In the genomic region with DNA sequence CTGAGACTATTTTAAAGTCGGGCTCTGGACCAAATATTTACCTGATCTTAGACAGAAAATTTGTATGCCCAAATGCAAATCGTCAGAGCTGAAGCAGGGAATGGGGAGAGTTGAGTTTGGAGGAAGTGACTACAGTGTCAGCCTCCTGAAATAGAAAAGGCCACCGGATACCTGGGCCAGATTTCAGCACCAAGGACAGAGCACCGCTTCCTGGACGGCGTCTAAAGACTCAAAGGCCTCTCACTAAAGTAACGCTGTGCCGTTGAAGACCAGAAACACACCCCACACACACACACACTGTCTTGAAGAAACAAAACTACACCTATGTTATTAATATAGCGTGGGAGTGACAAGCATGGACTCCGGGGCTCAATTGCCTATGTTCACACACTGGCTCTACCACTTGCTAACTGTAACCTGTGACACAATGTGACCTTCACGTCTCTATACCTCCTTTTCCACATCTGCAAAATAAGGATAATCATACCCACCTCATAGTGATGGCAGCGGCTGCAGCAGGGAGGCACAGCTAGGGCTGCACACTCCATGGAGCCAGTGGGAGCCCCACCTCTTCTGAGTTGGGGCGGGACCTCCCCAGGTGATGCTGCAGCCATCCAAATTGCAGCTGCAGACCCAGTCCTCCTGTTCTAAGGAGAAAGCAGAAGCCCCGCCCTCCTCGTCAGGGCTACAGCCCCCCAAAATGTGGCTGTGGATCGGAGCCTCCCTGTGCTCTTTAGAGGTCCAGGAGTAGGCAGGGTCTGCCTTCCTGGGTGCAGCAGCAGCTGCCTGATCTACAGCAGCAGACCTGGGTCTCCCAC, we compare ENCODE assay signal across 8 cellular contexts. TPM values are rescaled to one million over a fixed set of nuclear protein-coding genes. Genes with fewer than 3 reads are reported as not detected.
A peak's percentile ranks its signal among the peaks of the same experiment; 100 is the strongest.
DNase-seq lines count a peak whose midpoint lies in the region; ATAC-seq and TF ChIP-seq lines count a peak whose summit lies in the region.

No MANE protein-coding gene starts in this region.

- no peak overlapping the region for H3K18ac ChIP-seq in trophoblast cell (ENCODE audit: low read length)

- no peak overlapping the region for H2AFZ ChIP-seq in trophoblast cell (ENCODE audit: insufficient read depth, low read length, poor library complexity)

- no peak overlapping the region for H3K4me3 ChIP-seq in Jurkat, Clone E6-1 (ENCODE audit: low read length)
- no peak overlapping the region for H3K4me3 ChIP-seq in trophoblast cell (ENCODE audit: low read depth, low read length)

- no CpG with 5 or more reads among the region's 16 CpGs for WGBS in trophoblast cell (ENCODE audit: extremely low coverage, insufficient coverage, insufficient read length)

- no peaks in the 10 kb centered on the region for H3K4me1 ChIP-seq in trophoblast cell (ENCODE audit: control insufficient read depth in 1 of 2, insufficient read depth in 2 of 2, low read length in 2 of 2)

- H2BK5ac ChIP-seq in trophoblast cell (ENCODE audit: low read depth, low read length, poor library complexity), result no peak overlapping the region

- H3K9me3 Mint-ChIP-seq in endothelial cell (ENCODE audit: unreplicated experiment), result no peaks in the 10 kb centered on the region

- H3K4ac ChIP-seq in trophoblast cell (ENCODE audit: low read depth, low read length), result no peak overlapping the region

- no peak overlapping the region for H3K9ac ChIP-seq in trophoblast cell (ENCODE audit: low read length)

- no peak overlapping the region for H3K23ac ChIP-seq in trophoblast cell (ENCODE audit: low read length)

- no peaks in the 10 kb centered on the region for H3K79me1 ChIP-seq in trophoblast cell (ENCODE audit: low read length)

- no peak overlapping the region for H2AK5ac ChIP-seq in trophoblast cell (ENCODE audit: low read length)

- H3K9me3 ChIP-seq in trophoblast cell (ENCODE audit: insufficient read depth, low read depth, low read length), result peaks cover 2% of the 10 kb centered on the region

- no peaks in the 10 kb centered on the region for H3K36me3 ChIP-seq in trophoblast cell (ENCODE audit: control insufficient read depth in 1 of 2, insufficient read depth in 2 of 2, low read length in 2 of 2)

- no peak overlapping the region for H2BK120ac ChIP-seq in trophoblast cell (ENCODE audit: insufficient read depth, low read length, poor library complexity)

- no peak overlapping the region for H3K27ac ChIP-seq in trophoblast cell (ENCODE audit: low read depth, low read length)

- no peak overlapping the region for H4K91ac ChIP-seq in trophoblast cell (ENCODE audit: low read depth, low read length)

- no peak overlapping the region for H3K27ac Mint-ChIP-seq in endothelial cell (ENCODE audit: unreplicated experiment)

- no peak overlapping the region for H3K4me2 ChIP-seq in trophoblast cell (ENCODE audit: low read length)

- no peaks in the 10 kb centered on the region for H3K4me1 Mint-ChIP-seq in endothelial cell (ENCODE audit: unreplicated experiment)

- no peak overlapping the region for H2BK12ac ChIP-seq in trophoblast cell (ENCODE audit: low read length)

- no peak overlapping the region for H4K8ac ChIP-seq in trophoblast cell (ENCODE audit: low read depth, low read length)

- no peaks in the 10 kb centered on the region for H3K79me2 ChIP-seq in trophoblast cell (ENCODE audit: control insufficient read depth, insufficient read depth, low read length, poor library complexity)

- no peak for TF ChIP-seq CTCF in endothelial cell (IDR thresholded peaks at IDR 0.05; ENCODE audit: unreplicated experiment)

- peaks cover 2% of the 10 kb centered on the region for H3K27me3 Mint-ChIP-seq in endothelial cell (ENCODE audit: unreplicated experiment)

- peaks cover 5% of the 10 kb centered on the region for H3K27me3 ChIP-seq in trophoblast cell (ENCODE audit: insufficient read depth, low read length)

- no peak for ATAC-seq in HG03139 (IDR thresholded peaks at IDR 0.05; ENCODE audit: unreplicated experiment)
- no peak for ATAC-seq in HG03571 (IDR thresholded peaks at IDR 0.05; ENCODE audit: unreplicated experiment)

- H3K4me3 Mint-ChIP-seq in endothelial cell (ENCODE audit: unreplicated experiment), result no peak overlapping the region

- no peaks in the 10 kb centered on the region for H3K36me3 Mint-ChIP-seq in endothelial cell (ENCODE audit: low read depth, unreplicated experiment)

- H4K12ac ChIP-seq in trophoblast cell (ENCODE audit: low read depth, low read length), result no peak overlapping the region

- no peak overlapping the region for H3K14ac ChIP-seq in trophoblast cell (ENCODE audit: low read length)

- DNase-seq in Ammon's horn (ENCODE audit: low spot score) (peak; percentile 7), endothelial cell (ENCODE audit: low spot score) (peak; percentile 80), trophoblast cell (peak; percentile 64 to 92), NCI-H128 (lab: John Stamatoyannopoulos, UW; ENCODE audit: unreplicated experiment) (no peak)
- peak; percentile 77 for DNase-seq in Jurkat, Clone E6-1 (ENCODE audit: low read depth, low spot score)
- peak; percentile 47 to 48 for DNase-seq in activated CD4-positive, alpha-beta T cell treated with anti-CD3 and anti-CD28 coated beads, Interleukin-2, amount 50 U/mL, for 4 hours

RNA-seq across cellular contexts. Expression of a gene that starts 35.6 kb away (rescaled TPM):
- polyA plus RNA-seq in Jurkat, Clone E6-1 (2012; ENCODE audit: insufficient read depth, insufficient read length), result not detected
- not detected for total RNA-seq in endothelial cell (ENCODE audit: unreplicated experiment)
- polyA plus RNA-seq in trophoblast cell (2013), result not detected in 2 replicates

RNA-seq across cellular contexts. Expression of a gene that starts 38.3 kb away (rescaled TPM):
- polyA plus RNA-seq in Jurkat, Clone E6-1 (2012; ENCODE audit: insufficient read depth, insufficient read length), result not detected
- total RNA-seq in endothelial cell (ENCODE audit: unreplicated experiment), result not detected
- 0.04 and 0.05 TPM in 2 replicates for polyA plus RNA-seq in trophoblast cell (2013)

RNA-seq across cellular contexts. Expression of a gene that starts 54.3 kb away (rescaled TPM):
- not detected for polyA plus RNA-seq in Jurkat, Clone E6-1 (2012; ENCODE audit: insufficient read depth, insufficient read length)
- not detected for total RNA-seq in endothelial cell (ENCODE audit: unreplicated experiment)
- polyA plus RNA-seq in trophoblast cell (2013), result not detected in 2 replicates
